Comparison of ENCODE assay signal across 34 cellular contexts in genomic region chr22:24363243-24363642, GRCh38.
"Had no signal": no experiment of that assay in that cellular context is flagged by ENCODE, and none has a peak within 500 bp of the region (broad histone marks: within the 10 kb centered on the region; RNA-seq: fewer than 3 reads in every experiment).

No MANE protein-coding gene starts in this region.

- ATAC-seq: activated CD4-positive, alpha-beta T cell treated with anti-CD3 and anti-CD28 coated beads for 36 hours; activated CD4-positive, CD25-positive, alpha-beta regulatory T cell treated with anti-CD3 and anti-CD28 coated beads, Interleukin-2, amount 50 U/mL, for 24 hours; activated CD8-positive, alpha-beta memory T cell treated with anti-CD3 and anti-CD28 coated beads, Interleukin-2, amount 10 ng/mL, durations not matched to agents 7 days and 5 days; activated CD8-positive, alpha-beta T cell treated with anti-CD3 and anti-CD28 coated beads, Interleukin-2, amount 10 ng/mL, durations not matched to agents 7 days and 5 days; activated naive CD8-positive, alpha-beta T cell treated with anti-CD3 and anti-CD28 coated beads, Interleukin-2, amount 50 U/mL, for 24 hours had no signal

- H3K27ac ChIP-seq: ascending aorta, VCaP had no signal

- H3K27me3 Mint-ChIP-seq: activated CD4-positive, alpha-beta memory T cell treated with anti-CD3 and anti-CD28 coated beads, Interleukin-2, amount 10 ng/mL, durations not matched to agents 7 days and 5 days; activated CD4-positive, alpha-beta T cell treated with anti-CD3 and anti-CD28 coated beads for 36 hours; activated CD4-positive, alpha-beta T cell treated with anti-CD3 and anti-CD28 coated beads, Interleukin-2, amount 10 ng/mL, durations not matched to agents 7 days and 5 days; activated CD8-positive, alpha-beta memory T cell treated with anti-CD3 and anti-CD28 coated beads, Interleukin-2, amount 10 ng/mL, durations not matched to agents 7 days and 5 days; activated naive CD4-positive, alpha-beta T cell treated with anti-CD3 and anti-CD28 coated beads, Interleukin-2, amount 10 ng/mL, durations not matched to agents 7 days and 5 days; activated naive CD4-positive, alpha-beta T cell treated with anti-CD3 and anti-CD28 coated beads, Interleukin-2, amount 50 U/mL, for 24 hours; activated naive CD8-positive, alpha-beta T cell; activated naive CD8-positive, alpha-beta T cell treated with anti-CD3 and anti-CD28 coated beads, Interleukin-2, amount 10 ng/mL, durations not matched to agents 7 days and 5 days; activated naive CD8-positive, alpha-beta T cell treated with anti-CD3 and anti-CD28 coated beads, Interleukin-2, amount 50 U/mL, for 24 hours; activated T-cell treated with anti-CD3 and anti-CD28 coated beads, Interleukin-2, amount 50 U/mL, for 24 hours; brain had no signal

- H3K4me3 Mint-ChIP-seq: activated CD4-positive, alpha-beta memory T cell treated with anti-CD3 and anti-CD28 coated beads, Interleukin-2, amount 10 ng/mL, durations not matched to agents 7 days and 5 days; activated CD4-positive, alpha-beta T cell treated with anti-CD3 and anti-CD28 coated beads for 36 hours; activated CD4-positive, alpha-beta T cell treated with anti-CD3 and anti-CD28 coated beads, Interleukin-2, amount 10 ng/mL, durations not matched to agents 7 days and 5 days; activated CD8-positive, alpha-beta memory T cell treated with anti-CD3 and anti-CD28 coated beads, Interleukin-2, amount 10 ng/mL, durations not matched to agents 7 days and 5 days; activated CD8-positive, alpha-beta T cell treated with anti-CD3 and anti-CD28 coated beads, Interleukin-2, amount 10 ng/mL, durations not matched to agents 7 days and 5 days; activated naive CD4-positive, alpha-beta T cell treated with anti-CD3 and anti-CD28 coated beads, Interleukin-2, amount 10 ng/mL, durations not matched to agents 7 days and 5 days; activated naive CD4-positive, alpha-beta T cell treated with anti-CD3 and anti-CD28 coated beads, Interleukin-2, amount 50 U/mL, for 24 hours; activated naive CD8-positive, alpha-beta T cell; activated naive CD8-positive, alpha-beta T cell treated with anti-CD3 and anti-CD28 coated beads, Interleukin-2, amount 10 ng/mL, durations not matched to agents 7 days and 5 days; activated naive CD8-positive, alpha-beta T cell treated with anti-CD3 and anti-CD28 coated beads, Interleukin-2, amount 50 U/mL, for 24 hours; activated T-cell treated with anti-CD3 and anti-CD28 coated beads, Interleukin-2, amount 50 U/mL, for 24 hours; brain; T-helper 1 cell treated with Interleukin-12 subunit alpha and Interleukin-12 subunit beta and Interleukin-4 antibody, amounts not matched to agents 30 μg/mL and 1 μg/mL, for 36 hours; T-helper 2 cell treated with Interferon-gamma antibody and Interleukin-4, amounts not matched to agents 5 μg/mL and 100 μg/mL, for 36 hours had no signal

- DNase-seq: activated CD4-positive, alpha-beta memory T cell treated with anti-CD3 and anti-CD28 coated beads, Interleukin-2, amount 10 ng/mL, durations not matched to agents 7 days and 5 days; activated CD4-positive, alpha-beta T cell treated with anti-CD3 and anti-CD28 coated beads for 1 hour; activated CD4-positive, alpha-beta T cell treated with anti-CD3 and anti-CD28 coated beads for 36 hours; activated CD4-positive, alpha-beta T cell treated with anti-CD3 and anti-CD28 coated beads for 48 hours; activated CD4-positive, alpha-beta T cell treated with anti-CD3 and anti-CD28 coated beads, Interleukin-2, amount 10 ng/mL, durations not matched to agents 7 days and 5 days; activated CD4-positive, alpha-beta T cell treated with anti-CD3 and anti-CD28 coated beads, Interleukin-2, amount 50 U/mL, for 48 hours; activated CD4-positive, CD25-positive, alpha-beta regulatory T cell; activated CD8-positive, alpha-beta memory T cell treated with anti-CD3 and anti-CD28 coated beads for 24 hours; activated CD8-positive, alpha-beta memory T cell treated with anti-CD3 and anti-CD28 coated beads, Interleukin-2, amount 10 ng/mL, durations not matched to agents 7 days and 5 days; activated CD8-positive, alpha-beta memory T cell treated with anti-CD3 and anti-CD28 coated beads, Interleukin-2, amount 50 U/mL, for 48 hours; activated CD8-positive, alpha-beta T cell treated with anti-CD3 and anti-CD28 coated beads, Interleukin-2, amount 10 ng/mL, durations not matched to agents 7 days and 5 days; activated effector memory CD4-positive, alpha-beta T cell treated with Interleukin-2 at 50 U/mL for 16 hours; activated gamma-delta T cell; activated naive CD4-positive, alpha-beta T cell treated with anti-CD3 and anti-CD28 coated beads, Interleukin-2, amount 10 ng/mL, durations not matched to agents 7 days and 5 days; activated naive CD4-positive, alpha-beta T cell treated with Interleukin-2 at 50 U/mL for 16 hours; activated naive CD8-positive, alpha-beta T cell treated with anti-CD3 and anti-CD28 coated beads, Interleukin-2, amount 10 ng/mL, durations not matched to agents 7 days and 5 days; activated naive CD8-positive, alpha-beta T cell treated with anti-CD3 and anti-CD28 coated beads, Interleukin-2, amount 50 U/mL, for 24 hours; activated T-cell treated with anti-CD3 and anti-CD28 coated beads, Interleukin-2, amount 50 U/mL, for 24 hours; activated T-cell treated with anti-CD3 and anti-CD28 coated beads, Interleukin-2, amount 50 U/mL, for 48 hours; amygdala; anterior cingulate cortex; central memory CD4-positive, alpha-beta T cell; T-helper 1 cell; T-helper 2 cell; T-helper 9 cell had no signal

- H3K9me3 ChIP-seq: ascending aorta had no signal

- H3K4me1 Mint-ChIP-seq: activated CD4-positive, alpha-beta T cell treated with anti-CD3 and anti-CD28 coated beads for 36 hours; activated CD4-positive, alpha-beta T cell treated with anti-CD3 and anti-CD28 coated beads, Interleukin-2, amount 10 ng/mL, durations not matched to agents 7 days and 5 days; activated naive CD4-positive, alpha-beta T cell treated with anti-CD3 and anti-CD28 coated beads, Interleukin-2, amount 50 U/mL, for 24 hours had no signal

- H3K27me3 ChIP-seq: ascending aorta had no signal

- H3K4me3 ChIP-seq: ascending aorta had no signal

- H3K9me3 Mint-ChIP-seq: activated CD4-positive, alpha-beta memory T cell treated with anti-CD3 and anti-CD28 coated beads, Interleukin-2, amount 10 ng/mL, durations not matched to agents 7 days and 5 days; activated CD4-positive, alpha-beta T cell treated with anti-CD3 and anti-CD28 coated beads, Interleukin-2, amount 10 ng/mL, durations not matched to agents 7 days and 5 days; activated naive CD4-positive, alpha-beta T cell treated with anti-CD3 and anti-CD28 coated beads, Interleukin-2, amount 10 ng/mL, durations not matched to agents 7 days and 5 days; activated naive CD4-positive, alpha-beta T cell treated with anti-CD3 and anti-CD28 coated beads, Interleukin-2, amount 50 U/mL, for 24 hours; activated naive CD8-positive, alpha-beta T cell treated with anti-CD3 and anti-CD28 coated beads, Interleukin-2, amount 10 ng/mL, durations not matched to agents 7 days and 5 days; activated naive CD8-positive, alpha-beta T cell treated with anti-CD3 and anti-CD28 coated beads, Interleukin-2, amount 50 U/mL, for 24 hours; activated T-cell treated with anti-CD3 and anti-CD28 coated beads, Interleukin-2, amount 50 U/mL, for 24 hours; activated T-helper 2 cell treated with anti-CD3 and anti-CD28 coated beads, Interferon-gamma antibody, Interleukin-2, Interleukin-4, amounts not matched to agents 10 μg/mL and 5 μg/mL and 100 μg/mL, durations not matched to agents 14 hours and 24 hours and 36 hours; brain; T-helper 1 cell treated with Interleukin-12 subunit alpha and Interleukin-12 subunit beta and Interleukin-4 antibody, amounts not matched to agents 30 μg/mL and 1 μg/mL, for 36 hours; T-helper 2 cell treated with Interferon-gamma antibody and Interleukin-4, amounts not matched to agents 5 μg/mL and 100 μg/mL, for 36 hours had no signal

- H3K27ac Mint-ChIP-seq: activated CD4-positive, alpha-beta memory T cell treated with anti-CD3 and anti-CD28 coated beads, Interleukin-2, amount 10 ng/mL, durations not matched to agents 7 days and 5 days; activated CD4-positive, alpha-beta T cell treated with anti-CD3 and anti-CD28 coated beads for 36 hours; activated CD4-positive, alpha-beta T cell treated with anti-CD3 and anti-CD28 coated beads, Interleukin-2, amount 10 ng/mL, durations not matched to agents 7 days and 5 days; activated CD8-positive, alpha-beta memory T cell treated with anti-CD3 and anti-CD28 coated beads, Interleukin-2, amount 10 ng/mL, durations not matched to agents 7 days and 5 days; activated CD8-positive, alpha-beta T cell treated with anti-CD3 and anti-CD28 coated beads, Interleukin-2, amount 10 ng/mL, durations not matched to agents 7 days and 5 days; activated naive CD4-positive, alpha-beta T cell treated with anti-CD3 and anti-CD28 coated beads, Interleukin-2, amount 10 ng/mL, durations not matched to agents 7 days and 5 days; activated naive CD4-positive, alpha-beta T cell treated with anti-CD3 and anti-CD28 coated beads, Interleukin-2, amount 50 U/mL, for 24 hours; activated naive CD8-positive, alpha-beta T cell; activated naive CD8-positive, alpha-beta T cell treated with anti-CD3 and anti-CD28 coated beads, Interleukin-2, amount 10 ng/mL, durations not matched to agents 7 days and 5 days; activated naive CD8-positive, alpha-beta T cell treated with anti-CD3 and anti-CD28 coated beads, Interleukin-2, amount 50 U/mL, for 24 hours; activated T-cell treated with anti-CD3 and anti-CD28 coated beads, Interleukin-2, amount 50 U/mL, for 24 hours; activated T-helper 2 cell treated with anti-CD3 and anti-CD28 coated beads, Interferon-gamma antibody, Interleukin-2, Interleukin-4, amounts not matched to agents 10 μg/mL and 5 μg/mL and 100 μg/mL, durations not matched to agents 14 hours and 24 hours and 36 hours; T-helper 1 cell treated with Interleukin-12 subunit alpha and Interleukin-12 subunit beta and Interleukin-4 antibody, amounts not matched to agents 30 μg/mL and 1 μg/mL, for 36 hours; T-helper 2 cell treated with Interferon-gamma antibody and Interleukin-4, amounts not matched to agents 5 μg/mL and 100 μg/mL, for 36 hours had no signal

- H3K4me1 ChIP-seq: ascending aorta had no signal
